ENCODE assay signal across 12 cellular contexts in genomic region chr5:65774346-65774745, GRCh38. TPM values are rescaled to one million over a fixed set of nuclear protein-coding genes. Genes with fewer than 3 reads are reported as not detected.
DNase-seq lines count a peak whose midpoint lies in the region; ATAC-seq and TF ChIP-seq lines count a peak whose summit lies in the region.
"Had no signal": no experiment of that assay in that cellular context is flagged by ENCODE, and none has a peak within 500 bp of the region (broad histone marks: within the 10 kb centered on the region; RNA-seq: fewer than 3 reads in every experiment).

No MANE protein-coding gene starts in this region.

- H3K4me1 ChIP-seq in fibroblast of lung (ENCODE audit: control insufficient read depth, extremely low read depth, insufficient read depth, low read length), result peaks cover 12% of the 10 kb centered on the region
- H3K4me1 ChIP-seq: upper lobe of left lung had no signal

- no peak overlapping the region for H3K4me3 ChIP-seq in fibroblast of lung (replicated peaks in 1 of 4; ENCODE audit: control extremely low read depth in 1 of 4, insufficient read depth in 1 of 4, low read depth in 3 of 4, low read length in 4 of 4)
- H3K4me3 ChIP-seq: upper lobe of left lung had no signal

- H3K27me3 ChIP-seq in fibroblast of lung (ENCODE audit: control insufficient read depth, insufficient read depth, low read length), result no peaks in the 10 kb centered on the region
- H3K27me3 ChIP-seq: BE2C, upper lobe of left lung had no signal

- H3K27me3 Mint-ChIP-seq in activated T-cell treated with anti-CD3 and anti-CD28 coated beads, Interleukin-2, amount 50 U/mL, for 24 hours, result no peaks in the 10 kb centered on the region

- POLR2A ChIA-PET in RWPE1 (lab: Yijun Ruan, JAX; ENCODE audit: low non-redundant PET), result no interaction called here

- no peak overlapping the region for H3K9ac ChIP-seq in fibroblast of lung (ENCODE audit: insufficient read depth, low read length)

- H3K4me1 Mint-ChIP-seq in activated T-cell treated with anti-CD3 and anti-CD28 coated beads, Interleukin-2, amount 50 U/mL, for 24 hours (ENCODE audit: low read depth), result peaks cover 31% of the 10 kb centered on the region
- H3K4me1 Mint-ChIP-seq in stimulated activated effector memory CD8-positive, alpha-beta T cell treated with anti-CD3 and anti-CD28 coated beads, Interleukin-12 subunit alpha, Interleukin-12 subunit beta, amount 100 ng/mL, for 72 hours, result peaks cover under 1% of the 10 kb centered on the region
- H3K4me1 Mint-ChIP-seq: H9 had no signal

- H3K27ac ChIP-seq in RWPE1 (no peak overlapping the region), fibroblast of lung (ENCODE audit: insufficient read depth, low read length) (no peak overlapping the region)
- H3K27ac ChIP-seq: upper lobe of left lung had no signal

- ATAC-seq in stimulated activated effector memory CD8-positive, alpha-beta T cell treated with anti-CD3 and anti-CD28 coated beads, Interleukin-12 subunit alpha, Interleukin-12 subunit beta, amount 100 ng/mL, for 72 hours, result peak; percentile 85
- ATAC-seq in HG03095 (IDR thresholded peaks at IDR 0.05; ENCODE audit: unreplicated experiment) (no peak), GM21367 (IDR thresholded peaks at IDR 0.05; ENCODE audit: unreplicated experiment) (no peak)

- H4K20me1 ChIP-seq in fibroblast of lung (ENCODE audit: control insufficient read depth, extremely low read depth, insufficient read depth, low read length), result no peaks in the 10 kb centered on the region

- no peak overlapping the region for H3K4me3 Mint-ChIP-seq in activated T-cell treated with anti-CD3 and anti-CD28 coated beads, Interleukin-2, amount 50 U/mL, for 24 hours
- no peak overlapping the region for H3K4me3 Mint-ChIP-seq in stimulated activated effector memory CD8-positive, alpha-beta T cell treated with anti-CD3 and anti-CD28 coated beads, Interleukin-12 subunit alpha, Interleukin-12 subunit beta, amount 100 ng/mL, for 72 hours
- H3K4me3 Mint-ChIP-seq: H9 had no signal

- DNase-seq in activated T-cell treated with anti-CD3 and anti-CD28 coated beads, Interleukin-2, amount 50 U/mL, for 24 hours, result no peak
- no peak for DNase-seq in activated T-cell treated with anti-CD3 and anti-CD28 coated beads, Interleukin-2, amount 50 U/mL, for 1 hour
- DNase-seq in RWPE1 (ENCODE audit: low spot score) (peak; percentile 36), fibroblast of lung (ENCODE audit: low read depth in 2 of 2) (peak; percentile 66 to 91), NCI-H187 treated with DMSO at 0.1 percent for 48 hours (lab: John Stamatoyannopoulos, UW) (no peak)
- DNase-seq in stimulated activated effector memory CD8-positive, alpha-beta T cell treated with anti-CD3 and anti-CD28 coated beads, Interleukin-12 subunit alpha, Interleukin-12 subunit beta, amount 100 ng/mL, for 72 hours (ENCODE audit: low spot score in 2 of 2), result no peak
- DNase-seq: BE2C, H9, NCI-H345, upper lobe of left lung had no signal

- H2AFZ ChIP-seq in fibroblast of lung (ENCODE audit: low read length), result no peak overlapping the region

- H3K9me3 ChIP-seq in fibroblast of lung (ENCODE audit: control insufficient read depth, insufficient read depth, low read depth, low read length), result no peaks in the 10 kb centered on the region
- H3K9me3 ChIP-seq: BE2C, upper lobe of left lung had no signal

- CTCF ChIA-PET in RWPE1 (lab: Yijun Ruan, JAX), result interaction anchor here (0.7 kb wide), 1 partner anchor 11 kb away, joined by 6 read pairs; no protein-coding TSS in a partner anchor

- H3K79me2 ChIP-seq in fibroblast of lung (ENCODE audit: control insufficient read depth, insufficient read depth, low read length), result no peaks in the 10 kb centered on the region

- no peak overlapping the region for H3K4me2 ChIP-seq in fibroblast of lung (ENCODE audit: extremely low read depth, insufficient read depth, low read length)

- H3K9me3 Mint-ChIP-seq in activated T-cell treated with anti-CD3 and anti-CD28 coated beads, Interleukin-2, amount 50 U/mL, for 24 hours, result no peaks in the 10 kb centered on the region
- H3K9me3 Mint-ChIP-seq in stimulated activated effector memory CD8-positive, alpha-beta T cell treated with anti-CD3 and anti-CD28 coated beads, Interleukin-12 subunit alpha, Interleukin-12 subunit beta, amount 100 ng/mL, for 72 hours, result no peaks in the 10 kb centered on the region
- H3K9me3 Mint-ChIP-seq: H9 had no signal

- H3K27ac Mint-ChIP-seq in activated T-cell treated with anti-CD3 and anti-CD28 coated beads, Interleukin-2, amount 50 U/mL, for 24 hours, result peak overlapping the region; percentile 45
- H3K27ac Mint-ChIP-seq in stimulated activated effector memory CD8-positive, alpha-beta T cell treated with anti-CD3 and anti-CD28 coated beads, Interleukin-12 subunit alpha, Interleukin-12 subunit beta, amount 100 ng/mL, for 72 hours, result no peak overlapping the region

- TF ChIP-seq CTCF in RWPE1 (conservative IDR thresholded peaks at IDR 0.05; ENCODE audit: low read depth), result no peak
- TF ChIP-seq CTCF in fibroblast of lung (conservative IDR thresholded peaks at IDR 0.05 in 1 of 2, IDR thresholded peaks at IDR 0.05 in 1 of 2; ENCODE audit: low read depth in 1 of 2, low read length in 2 of 2), result no peak

- H3K36me3 Mint-ChIP-seq in activated T-cell treated with anti-CD3 and anti-CD28 coated beads, Interleukin-2, amount 50 U/mL, for 24 hours (ENCODE audit: low read depth), result peaks cover 19% of the 10 kb centered on the region
- no peaks in the 10 kb centered on the region for H3K36me3 Mint-ChIP-seq in stimulated activated effector memory CD8-positive, alpha-beta T cell treated with anti-CD3 and anti-CD28 coated beads, Interleukin-12 subunit alpha, Interleukin-12 subunit beta, amount 100 ng/mL, for 72 hours

- no peaks in the 10 kb centered on the region for H3K36me3 ChIP-seq in fibroblast of lung (ENCODE audit: control insufficient read depth, insufficient read depth, low read length)
- H3K36me3 ChIP-seq: upper lobe of left lung had no signal

RNA-seq across cellular contexts. Expression of gene NLN, which starts 52.3 kb away (rescaled TPM):
- total RNA-seq in fibroblast of lung, result 16.2 and 33.7 TPM in 2 replicates
- polyA plus RNA-seq in fibroblast of lung, result 29.2 and 35.2 TPM in 2 replicates
- polyA plus RNA-seq in fibroblast of lung (2012), result 20.8 and 28.0 TPM in 2 replicates
- 11.0 and 27.9 TPM in 2 replicates for polyA minus RNA-seq in fibroblast of lung (ENCODE audit: low replicate concordance)

RNA-seq across cellular contexts. Expression of gene SGTB, which starts 52.4 kb away (rescaled TPM):
- 14.1 and 32.4 TPM in 2 replicates for total RNA-seq in fibroblast of lung
- polyA plus RNA-seq in fibroblast of lung, result 15.5 and 18.7 TPM in 2 replicates
- 10.5 and 13.4 TPM in 2 replicates for polyA plus RNA-seq in fibroblast of lung (2012)
- 5.5 and 6.0 TPM in 2 replicates for polyA minus RNA-seq in fibroblast of lung (ENCODE audit: low replicate concordance)

Comparison
In these comparisons a context has a peak if more than half of its experiments do, and no peak if none do; other contexts are left out.
1. DNase-seq: peak in RWPE1 (single experiment) and fibroblast of lung (2 of 2); none in activated T-cell treated with anti-CD3 and anti-CD28 coated beads, Interleukin-2, amount 50 U/mL, for 24 hours (single experiment), activated T-cell treated with anti-CD3 and anti-CD28 coated beads, Interleukin-2, amount 50 U/mL, for 1 hour (single experiment), stimulated activated effector memory CD8-positive, alpha-beta T cell treated with anti-CD3 and anti-CD28 coated beads, Interleukin-12 subunit alpha, Interleukin-12 subunit beta, amount 100 ng/mL, for 72 hours (0 of 2) and NCI-H187 treated with DMSO at 0.1 percent for 48 hours (single experiment).